ENCODE assay signal across 7 cellular contexts in the genomic region with DNA sequence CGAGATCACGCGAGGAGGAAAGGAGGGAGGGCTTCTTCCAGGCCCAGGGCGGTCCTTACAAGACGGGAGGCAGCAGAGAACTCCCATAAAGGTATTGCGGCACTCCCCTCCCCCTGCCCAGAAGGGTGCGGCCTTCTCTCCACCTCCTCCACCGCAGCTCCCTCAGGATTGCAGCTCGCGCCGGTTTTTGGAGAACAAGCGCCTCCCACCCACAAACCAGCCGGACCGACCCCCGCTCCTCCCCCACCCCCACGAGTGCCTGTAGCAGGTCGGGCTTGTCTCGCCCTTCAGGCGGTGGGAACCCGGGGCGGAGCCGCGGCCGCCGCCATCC. TPM values are rescaled to one million over a fixed set of nuclear protein-coding genes. Genes with fewer than 3 reads are reported as not detected.
DNase-seq lines count a peak whose midpoint lies in the region; TF ChIP-seq lines count a peak whose summit lies in the region.

No MANE protein-coding gene starts in this region.

- TF ChIP-seq CTCF in GM06990 (IDR thresholded peaks at IDR 0.05; ENCODE audit: insufficient read depth, low read length, poor library complexity, severe bottlenecking) (no peak), KMS-11 (conservative IDR thresholded peaks at IDR 0.05; ENCODE audit: low read depth, low read length) (no peak)

- H2AFZ ChIP-seq in GM23248 (no peak overlapping the region), KMS-11 (ENCODE audit: low read depth) (no peak overlapping the region)

- H3K4me2 ChIP-seq in GM23248 (ENCODE audit: unreplicated experiment) = peak overlapping the region; percentile 96
- peak overlapping the region; percentile 91 for H3K4me2 ChIP-seq in KMS-11

- H3K9me2 ChIP-seq in GM23248 (ENCODE audit: insufficient read depth) = no peaks in the 10 kb centered on the region

- DNase-seq in GM06990 (ENCODE audit: extremely low read depth, insufficient read length) (no peak), GM23248 (peak; percentile 98), SHP77 treated with DMSO at 0.1 percent for 48 hours (lab: John Stamatoyannopoulos, UW) (peak; percentile 40), astrocyte of the hippocampus (ENCODE audit: low read depth, low spot score) (peak; percentile 97), iPS DF 6.9 (ENCODE audit: low read depth, low spot score) (peak; percentile 58)

- H3K4me3 ChIP-seq in GM06990 (replicated peaks; ENCODE audit: low read depth, low read length) (peak overlapping the region; percentile 83), GM23248 (peak overlapping the region; percentile 79), KMS-11 (IDR thresholded peaks at IDR 0.05; ENCODE audit: insufficient read depth, low read depth, low read length) (peak overlapping the region; percentile 42), iPS DF 6.9 (ENCODE audit: low read length) (peak overlapping the region; percentile 64), skeletal muscle tissue (ENCODE audit: low read length in 3 of 3) (peak overlapping the region; percentile 76 to 84 (median 81))

- H3K27ac ChIP-seq in GM23248 (peak overlapping the region; percentile 99), KMS-11 (peak overlapping the region; percentile 79), iPS DF 6.9 (ENCODE audit: low read length) (no peak overlapping the region), skeletal muscle tissue (ENCODE audit: low read depth, low read length) (peak overlapping the region; percentile 99)

- H3K9ac ChIP-seq in GM23248 (peak overlapping the region; percentile 96), KMS-11 (peak overlapping the region; percentile 73; the same call in 1 of the 2 replicates), skeletal muscle tissue (ENCODE audit: low read depth in 1 of 3, low read length in 3 of 3) (peak overlapping the region; percentile 73 to 83 (median 82))

- H3K4me1 ChIP-seq in GM23248 (ENCODE audit: insufficient read depth) (peaks cover 51% of the 10 kb centered on the region), KMS-11 (ENCODE audit: low read depth, poor library complexity, severe bottlenecking) (peaks cover 53% of the 10 kb centered on the region), iPS DF 6.9 (ENCODE audit: control insufficient read depth, insufficient read depth, low read length) (no peaks in the 10 kb centered on the region), skeletal muscle tissue (ENCODE audit: control insufficient read depth in 3 of 3, insufficient read depth in 3 of 3, low read length in 3 of 3) (peaks cover 34 to 58% (median 36%) of the 10 kb centered on the region in 3 donors)

- H3F3A ChIP-seq in GM23248 (ENCODE audit: insufficient read depth) = peaks cover 70% of the 10 kb centered on the region

- H3K36me3 ChIP-seq in GM06990 (ENCODE audit: control insufficient read depth, insufficient read depth, low read length) = peaks cover 1% of the 10 kb centered on the region; the same call in 1 of the 2 replicates
- H3K36me3 ChIP-seq in GM23248 (ENCODE audit: low read depth) = peaks cover 38% of the 10 kb centered on the region
- 0 out of 2 replicates have a peak, but pooled peaks cover 4% of the 10 kb centered on the region for H3K36me3 ChIP-seq in KMS-11 (ENCODE audit: insufficient read depth)
- H3K36me3 ChIP-seq in iPS DF 6.9 (ENCODE audit: control insufficient read depth, insufficient read depth, low read length) = peaks cover 7% of the 10 kb centered on the region; the same call in 1 of the 2 replicates
- H3K36me3 ChIP-seq in skeletal muscle tissue (ENCODE audit: control insufficient read depth in 3 of 3, insufficient read depth in 3 of 3, low read length in 3 of 3) = peaks cover 0 to 15% (median 2%) of the 10 kb centered on the region in 3 donors

- 1% methylated on average over 15 to 24 of the region's 25 CpGs for WGBS in GM23248 (ENCODE audit: low coverage in 1 of 2, low lambda C conversion rate in 2 of 2, missing lambda C conversion rate in 2 of 2), 2 experiments
- WGBS in iPS DF 6.9 (ENCODE audit: insufficient coverage, insufficient read length) = no CpG with 5 or more reads among the region's 25 CpGs

- peaks cover 85% of the 10 kb centered on the region for H3K79me2 ChIP-seq in GM23248 (ENCODE audit: insufficient read depth)
- H3K79me2 ChIP-seq in KMS-11 (ENCODE audit: insufficient read depth, low read depth) = peaks cover 84% of the 10 kb centered on the region

- in situ Hi-C loops in GM23248 (cut with MboI) = no loop called here

- H4K20me1 ChIP-seq in GM23248 (ENCODE audit: insufficient read depth) (peaks cover 26% of the 10 kb centered on the region), KMS-11 (ENCODE audit: insufficient read depth) (peaks cover 18% of the 10 kb centered on the region)

- H3K27me3 ChIP-seq in GM06990 (replicated peaks; ENCODE audit: control insufficient read depth, insufficient read depth, low read length) (no peaks in the 10 kb centered on the region), GM23248 (replicated peaks; ENCODE audit: insufficient read depth) (no peaks in the 10 kb centered on the region), KMS-11 (ENCODE audit: insufficient read depth, low read depth) (no peaks in the 10 kb centered on the region), iPS DF 6.9 (ENCODE audit: control insufficient read depth, insufficient read depth, low read length) (no peaks in the 10 kb centered on the region), skeletal muscle tissue (ENCODE audit: control insufficient read depth in 3 of 3, insufficient read depth in 3 of 3, low read length in 3 of 3) (no peaks in the 10 kb centered on the region)

- no peaks in the 10 kb centered on the region for H3K9me3 ChIP-seq in GM23248 (ENCODE audit: low read depth)
- H3K9me3 ChIP-seq in iPS DF 6.9 (ENCODE audit: control insufficient read depth, insufficient read depth, low read length) = no peaks in the 10 kb centered on the region
- H3K9me3 ChIP-seq in skeletal muscle tissue (ENCODE audit: control insufficient read depth in 3 of 3, low read length in 3 of 3) = no peaks in the 10 kb centered on the region

RNA-seq across cellular contexts. Expression of a gene that starts 1.1 kb away (rescaled TPM):
- total RNA-seq in GM23248 (2014; rRNA removed; shearing (Covaris generic)) = 45.0 and 62.0 TPM in 2 replicates
- 31.7 and 35.0 TPM in 2 replicates for polyA plus RNA-seq in GM23248 (2016; fragmentation: Nextera tagmentation; extraction: Ambion mirVana)
- 54.3 TPM for total RNA-seq in skeletal muscle tissue

RNA-seq across cellular contexts. Expression of a gene that starts 33.4 kb away (rescaled TPM):
- 38.9 and 41.7 TPM in 2 replicates for total RNA-seq in GM23248 (2014; rRNA removed; shearing (Covaris generic))
- 27.9 and 28.5 TPM in 2 replicates for polyA plus RNA-seq in GM23248 (2016; fragmentation: Nextera tagmentation; extraction: Ambion mirVana)
- total RNA-seq in skeletal muscle tissue = 43.8 TPM
